ENCODE assay signal across 15 cellular contexts in genomic region chr1:207922554-207922953, GRCh38. TPM values are rescaled to one million over a fixed set of nuclear protein-coding genes. Genes with fewer than 3 reads are reported as not detected.
A peak's percentile ranks its signal among the peaks of the same experiment; 100 is the strongest.
DNase-seq lines count a peak whose midpoint lies in the region; ATAC-seq, FAIRE-seq and TF ChIP-seq lines count a peak whose summit lies in the region.
"Had no signal": no experiment of that assay in that cellular context is flagged by ENCODE, and none has a peak within 500 bp of the region (broad histone marks: within the 10 kb centered on the region; RNA-seq: fewer than 3 reads in every experiment).

No MANE protein-coding gene starts in this region.

- FAIRE-seq in GM12892 (lab: Jason Lieb, UNC): no peak
- FAIRE-seq: colon had no signal

- intact Hi-C loops in body of pancreas (cut with DNase I): no loop called here
- intact Hi-C loops in Right ventricle myocardium inferior (cut with DNase I): loop anchor here (1.0 to 2.0 kb wide), 2 partner anchors 18 to 41 kb away; no protein-coding TSS in a partner anchor
- intact Hi-C loops in testis (cut with DNase I; ENCODE audit: low total_unique reads): no loop called here

- ATAC-seq in body of pancreas (peak; percentile 47), Right ventricle myocardium inferior (peak; percentile 73), lung (ENCODE audit: insufficient read depth, low FRiP score) (no peak), GM18867 (IDR thresholded peaks at IDR 0.05; ENCODE audit: unreplicated experiment) (no peak)
- ATAC-seq: activated T-helper 17 cell treated with anti-CD3 and anti-CD28 coated beads, Interleukin-2, amount 50 U/mL, for 72 hours had no signal

- DNase-seq in body of pancreas (no peak), Right ventricle myocardium inferior (ENCODE audit: missing footprints) (peak; percentile 81), lung (ENCODE audit: low spot score) (no peak), testis (peak; percentile 39), GM12892 (ENCODE audit: insufficient read length) (no peak)
- no peak for DNase-seq in stimulated activated CD4-positive, alpha-beta T cell treated with anti-CD3 and anti-CD28 coated beads, Interleukin-1b, Interleukin-23, amount 100 ng/mL, for 48 hours
- DNase-seq in stimulated activated CD4-positive, alpha-beta T cell treated with anti-CD3 and anti-CD28 coated beads, Interleukin-15, amount 100 ng/mL, for 24 hours: no peak
- DNase-seq: Calu3, GDM1, NCI-H1092, RPMI8226, SW 1271 had no signal

- no peaks in the 10 kb centered on the region for H3K27me3 ChIP-seq in body of pancreas
- no peaks in the 10 kb centered on the region for H3K27me3 ChIP-seq in lung (ENCODE audit: control insufficient read depth, insufficient read depth)
- no peaks in the 10 kb centered on the region for H3K27me3 ChIP-seq in testis

- H3K4me1 ChIP-seq in body of pancreas (no peaks in the 10 kb centered on the region), lung (ENCODE audit: control insufficient read depth in 2 of 2, insufficient read depth in 2 of 2, low read length in 2 of 2) (peaks cover 12 to 26% of the 10 kb centered on the region in 2 donors), testis (peaks cover 43% of the 10 kb centered on the region)

- no peak for TF ChIP-seq POLR2A in body of pancreas (IDR thresholded peaks at IDR 0.05)
- TF ChIP-seq POLR2A in testis (IDR thresholded peaks at IDR 0.05): no peak
- TF ChIP-seq POLR2A in GM12892 (IDR thresholded peaks at IDR 0.05; ENCODE audit: low read depth, low read length): no peak

- 66 to 68% methylated on average over 4 to 8 of the region's 8 CpGs for WGBS in body of pancreas, 2 donors
- WGBS in lung, 2 donors: 49 to 52% methylated on average over 8 of the region's 8 CpGs
- 33 to 46% methylated on average over 1 to 8 of the region's 8 CpGs for WGBS in testis, 2 donors

- H3K27ac ChIP-seq in body of pancreas: peak overlapping the region in 1 of 4 donors; percentile 43
- peak overlapping the region; percentile 40 to 60 for H3K27ac ChIP-seq in lung (ENCODE audit: low read depth in 1 of 2, low read length in 1 of 2)
- H3K27ac ChIP-seq in testis: peak overlapping the region; percentile 53 to 76

- H3K9me3 ChIP-seq in body of pancreas (no peaks in the 10 kb centered on the region), lung (ENCODE audit: control insufficient read depth in 2 of 2, insufficient read depth in 1 of 2, low read length in 1 of 2) (no peaks in the 10 kb centered on the region), testis (no peaks in the 10 kb centered on the region)

- no peak for TF ChIP-seq CTCF in body of pancreas (IDR thresholded peaks at IDR 0.05)
- TF ChIP-seq CTCF in lung (IDR thresholded peaks at IDR 0.05; ENCODE audit: control extremely low read depth, extremely low read depth): no peak
- no peak for TF ChIP-seq CTCF in testis (IDR thresholded peaks at IDR 0.05)

- H3K4me3 ChIP-seq in body of pancreas (no peak overlapping the region), lung (no peak overlapping the region), testis (no peak overlapping the region)

- H3K36me3 ChIP-seq in body of pancreas (replicated peaks in 1 of 2; ENCODE audit: insufficient read depth in 1 of 2, low read depth in 2 of 2) (no peaks in the 10 kb centered on the region), lung (ENCODE audit: control insufficient read depth in 2 of 2, insufficient read depth in 2 of 2, low read length in 2 of 2) (no peaks in the 10 kb centered on the region), testis (ENCODE audit: low read depth, missing control alignments) (no peaks in the 10 kb centered on the region)

RNA-seq across cellular contexts. Expression of gene CD34, which starts 11.6 kb away (rescaled TPM):
- total RNA-seq in body of pancreas: 10 to 100 TPM; 11.5 to 14.8 TPM
- total RNA-seq in Right ventricle myocardium inferior: 84.8 TPM
- total RNA-seq in lung: 10 to 100 TPM; 44.8 to 81.9 TPM
- polyA plus RNA-seq in lung: 10 to 100 TPM; 23.6 to 29.3 TPM
- 10 to 100 TPM; 28.3 to 32.5 TPM for total RNA-seq in testis
- polyA plus RNA-seq in testis (ENCODE audit: insufficient read depth, low read depth, low replicate concordance): 70.7 TPM
- polyA plus RNA-seq in GM12892 (2012; ENCODE audit: missing spikeins): not detected

Comparison
In these comparisons a context has a peak if more than half of its experiments do, and no peak if none do; other contexts are left out.
1. ATAC-seq: peak in body of pancreas (single experiment) and Right ventricle myocardium inferior (single experiment); none in lung (single experiment) and GM18867 (single experiment).
2. DNase-seq: peak in Right ventricle myocardium inferior (single experiment) and testis (single experiment); none in body of pancreas (0 of 4), lung (single experiment), stimulated activated CD4-positive, alpha-beta T cell treated with anti-CD3 and anti-CD28 coated beads, Interleukin-1b, Interleukin-23, amount 100 ng/mL, for 48 hours (single experiment), stimulated activated CD4-positive, alpha-beta T cell treated with anti-CD3 and anti-CD28 coated beads, Interleukin-15, amount 100 ng/mL, for 24 hours (single experiment) and GM12892 (single experiment).